19 cellular contexts compared by ENCODE assay signal in genomic region chr3:136617123-136617700, GRCh38.
A peak's percentile ranks its signal among the peaks of the same experiment; 100 is the strongest.
DNase-seq lines count a peak whose midpoint lies in the region; ATAC-seq, FAIRE-seq and TF ChIP-seq lines count a peak whose summit lies in the region.
"Had no signal": no experiment of that assay in that cellular context is flagged by ENCODE, and none has a peak within 500 bp of the region (broad histone marks: within the 10 kb centered on the region; RNA-seq: fewer than 3 reads in every experiment).

No MANE protein-coding gene starts in this region.

- FAIRE-seq in GM18507 (lab: Jason Lieb, UNC), result peak; percentile 26
- FAIRE-seq: GM19239, urothelium cell line had no signal

- intact Hi-C loops in dorsolateral prefrontal cortex (cut with DNase I), result no loop called here

- CTCF ChIA-PET in T-cell (lab: Charles Lee), result no interaction called here

- H3K9me3 ChIP-seq in endodermal cell (ENCODE audit: control insufficient read depth, low read length) (no peaks in the 10 kb centered on the region), mucosa of rectum (ENCODE audit: control insufficient read depth in 2 of 2, low read length in 2 of 2) (no peaks in the 10 kb centered on the region)

- no peak overlapping the region for H3K4me3 ChIP-seq in endodermal cell (ENCODE audit: low read length)
- no peak overlapping the region for H3K4me3 ChIP-seq in mucosa of rectum (ENCODE audit: low read length in 2 of 2)
- H3K4me3 ChIP-seq in dorsolateral prefrontal cortex, result no peak overlapping the region

- H3K36me3 Mint-ChIP-seq in endodermal cell (ENCODE audit: low read depth) (peaks cover 36% of the 10 kb centered on the region), T-cell (peaks cover 38% of the 10 kb centered on the region)

- no peaks in the 10 kb centered on the region for H3K4me1 Mint-ChIP-seq in endodermal cell
- H3K4me1 Mint-ChIP-seq in T-cell, result peaks cover 6 to 12% (median 6%) of the 10 kb centered on the region in 3 donors

- no peak overlapping the region for H3K9ac ChIP-seq in endodermal cell (ENCODE audit: extremely low read depth, low read length, poor library complexity, severe bottlenecking)
- no peak overlapping the region for H3K9ac ChIP-seq in mucosa of rectum (ENCODE audit: low read depth in 1 of 2, low read length in 2 of 2)
- H3K9ac ChIP-seq: parathyroid adenoma had no signal

- DNase-seq in GM18507 (ENCODE audit: extremely low spot score, insufficient read length, low read depth) (no peak), MV-4-11 (lab: John Stamatoyannopoulos, UW) (peak; percentile 32), endodermal cell (no peak), dorsolateral prefrontal cortex (no peak), T-cell (no peak), OCI-M2 (lab: John Stamatoyannopoulos, UW; ENCODE audit: unreplicated experiment) (no peak)
- DNase-seq: activated CD8-positive, alpha-beta T cell treated with anti-CD3 and anti-CD28 coated beads for 36 hours; activated naive CD8-positive, alpha-beta T cell treated with anti-CD3 and anti-CD28 coated beads for 36 hours; activated T-cell treated with anti-CD3 and anti-CD28 coated beads, Interleukin-2, amount 50 U/mL, for 48 hours; naive B cell; NCI-H146; NCI-H345; stimulated activated CD4-positive, alpha-beta T cell treated with anti-CD3 and anti-CD28 coated beads, Interleukin-4, amount 100 ng/mL, for 1 hour had no signal

- H3K36me3 ChIP-seq in endodermal cell (ENCODE audit: control insufficient read depth, insufficient read depth, low read length) (peaks cover 11% of the 10 kb centered on the region), mucosa of rectum (ENCODE audit: control insufficient read depth in 2 of 2, insufficient read depth in 2 of 2, low read length in 2 of 2) (no peaks in the 10 kb centered on the region)

- no peak overlapping the region for H3K27ac Mint-ChIP-seq in endodermal cell
- H3K27ac Mint-ChIP-seq in T-cell, result no peak overlapping the region
- H3K27ac Mint-ChIP-seq: activated naive CD8-positive, alpha-beta T cell treated with anti-CD3 and anti-CD28 coated beads for 36 hours had no signal

- no peak for ATAC-seq in T-cell (replicated peaks in 1 of 4)
- ATAC-seq: activated CD8-positive, alpha-beta T cell treated with anti-CD3 and anti-CD28 coated beads for 36 hours; esophagus mucosa; WTC11 had no signal

- H3K27me3 Mint-ChIP-seq in endodermal cell (ENCODE audit: insufficient read depth) (no peaks in the 10 kb centered on the region), T-cell (no peaks in the 10 kb centered on the region)
- H3K27me3 Mint-ChIP-seq: activated CD8-positive, alpha-beta T cell treated with anti-CD3 and anti-CD28 coated beads for 36 hours; activated naive CD8-positive, alpha-beta T cell treated with anti-CD3 and anti-CD28 coated beads for 36 hours; naive B cell had no signal

- H3K27ac ChIP-seq in endodermal cell (ENCODE audit: low read depth, low read length) (no peak overlapping the region), mucosa of rectum (ENCODE audit: low read depth in 2 of 2, low read length in 2 of 2) (peak overlapping the region; percentile 43 to 67), dorsolateral prefrontal cortex (no peak overlapping the region)
- H3K27ac ChIP-seq: parathyroid adenoma had no signal

- peak; percentile 38 for TF ChIP-seq CTCF in endodermal cell (conservative IDR thresholded peaks at IDR 0.05)
- no peak for TF ChIP-seq CTCF in dorsolateral prefrontal cortex (IDR thresholded peaks at IDR 0.05 in 54 of 56, conservative IDR thresholded peaks at IDR 0.05 in 2 of 56; ENCODE audit: low read depth in 1 of 56, partially characterized antibody in 56 of 56)

- H3K4me3 Mint-ChIP-seq in endodermal cell, result no peak overlapping the region
- H3K4me3 Mint-ChIP-seq in T-cell, result no peak overlapping the region
- H3K4me3 Mint-ChIP-seq: activated CD8-positive, alpha-beta T cell treated with anti-CD3 and anti-CD28 coated beads for 36 hours; activated naive CD8-positive, alpha-beta T cell treated with anti-CD3 and anti-CD28 coated beads for 36 hours; naive B cell; WTC11 had no signal

- no peaks in the 10 kb centered on the region for H3K27me3 ChIP-seq in endodermal cell (ENCODE audit: control insufficient read depth, insufficient read depth, low read length, poor library complexity, severe bottlenecking)
- H3K27me3 ChIP-seq in mucosa of rectum (ENCODE audit: control insufficient read depth in 2 of 2, insufficient read depth in 2 of 2, low read length in 2 of 2), result no peaks in the 10 kb centered on the region
- H3K27me3 ChIP-seq in dorsolateral prefrontal cortex, result no peaks in the 10 kb centered on the region

- H3K4me1 ChIP-seq in endodermal cell (ENCODE audit: control insufficient read depth, insufficient read depth, low read length) (no peaks in the 10 kb centered on the region), mucosa of rectum (ENCODE audit: control insufficient read depth in 2 of 2, insufficient read depth in 2 of 2, low read length in 2 of 2) (peaks cover 3 to 10% of the 10 kb centered on the region in 2 donors)

- POLR2A ChIA-PET in T-cell (lab: Charles Lee), result no interaction called here

- H3K9me3 Mint-ChIP-seq in endodermal cell (no peaks in the 10 kb centered on the region), T-cell (no peaks in the 10 kb centered on the region)
- H3K9me3 Mint-ChIP-seq: activated CD8-positive, alpha-beta T cell treated with anti-CD3 and anti-CD28 coated beads for 36 hours; activated naive CD8-positive, alpha-beta T cell treated with anti-CD3 and anti-CD28 coated beads for 36 hours; naive B cell; WTC11 had no signal

Comparison
In these comparisons a context has a peak if more than half of its experiments do, and no peak if none do; other contexts are left out.
1. H3K27ac ChIP-seq: peak in mucosa of rectum (2 of 2); none in endodermal cell (single experiment) and dorsolateral prefrontal cortex (0 of 59).